Comparison of ENCODE assay signal across 30 cellular contexts in genomic region chr4:111045992-111046391, GRCh38.
DNase-seq lines count a peak whose midpoint lies in the region; TF ChIP-seq lines count a peak whose summit lies in the region.
"Had no signal": no experiment of that assay in that cellular context is flagged by ENCODE, and none has a peak within 500 bp of the region (broad histone marks: within the 10 kb centered on the region; RNA-seq: fewer than 3 reads in every experiment).

No MANE protein-coding gene starts in this region.

- peaks cover 46% of the 10 kb centered on the region for H3K9me3 Mint-ChIP-seq in mesothelial cell of epicardium

- H3K4me1 Mint-ChIP-seq in mesothelial cell of epicardium, result peaks cover 26% of the 10 kb centered on the region
- H3K4me1 Mint-ChIP-seq: activated CD8-positive, alpha-beta memory T cell treated with anti-CD3 and anti-CD28 coated beads, Interleukin-2, amount 10 ng/mL, durations not matched to agents 7 days and 5 days; central memory CD8-positive, alpha-beta T cell; stimulated activated naive B cell treated with anti-CD40 and anti-IgM and Interleukin-4, amounts not matched to agents 10 μg/mL and 1 μg/mL and 100 μg/mL, for 72 hours had no signal

- H3K27me3 Mint-ChIP-seq in mesothelial cell of epicardium (ENCODE audit: low read depth), result no peaks in the 10 kb centered on the region
- H3K27me3 Mint-ChIP-seq: activated CD8-positive, alpha-beta memory T cell treated with anti-CD3 and anti-CD28 coated beads, Interleukin-2, amount 10 ng/mL, durations not matched to agents 7 days and 5 days; central memory CD8-positive, alpha-beta T cell; dendritic cell treated with granulocyte-macrophage colony-stimulating factor and Interleukin-4, amounts not matched to agents 40 ng/mL and 50 ng/mL, for 4 days; natural killer cell treated with Interleukin-12 subunit alpha and Interleukin-12 subunit beta and Interleukin-15 and Interleukin-18, amount 100 ng/mL, for 72 hours; stimulated activated naive B cell treated with anti-CD40 and anti-IgM and Interleukin-4, amounts not matched to agents 10 μg/mL and 1 μg/mL and 100 μg/mL, for 72 hours had no signal

- H3K27ac Mint-ChIP-seq in mesothelial cell of epicardium, result no peak overlapping the region
- H3K27ac Mint-ChIP-seq: activated CD8-positive, alpha-beta memory T cell treated with anti-CD3 and anti-CD28 coated beads, Interleukin-2, amount 10 ng/mL, durations not matched to agents 7 days and 5 days; activated T-cell treated with anti-CD3 and anti-CD28 coated beads, Interleukin-2, amount 50 U/mL, for 72 hours; dendritic cell treated with granulocyte-macrophage colony-stimulating factor and Interleukin-4, amounts not matched to agents 40 ng/mL and 50 ng/mL, for 4 days; natural killer cell treated with Interleukin-12 subunit alpha and Interleukin-12 subunit beta and Interleukin-15 and Interleukin-18, amount 100 ng/mL, for 72 hours; stimulated activated naive B cell treated with anti-CD40 and anti-IgM and Interleukin-4, amounts not matched to agents 10 μg/mL and 1 μg/mL and 100 μg/mL, for 72 hours had no signal

- in situ Hi-C loops in astrocyte of the spinal cord (cut with HindIII; ENCODE audit: low sequenced_read_pairs), result no loop called here

- no peaks in the 10 kb centered on the region for H3K4me1 ChIP-seq in ascending aorta
- H3K4me1 ChIP-seq: upper lobe of left lung had no signal

- H3K9me3 ChIP-seq in ascending aorta, result no peaks in the 10 kb centered on the region
- H3K9me3 ChIP-seq: mucosa of descending colon had no signal

- intact Hi-C loops in ascending aorta (cut with DNase I), result no loop called here

- H3K4me3 Mint-ChIP-seq in mesothelial cell of epicardium, result no peak overlapping the region
- H3K4me3 Mint-ChIP-seq: activated CD8-positive, alpha-beta memory T cell treated with anti-CD3 and anti-CD28 coated beads, Interleukin-2, amount 10 ng/mL, durations not matched to agents 7 days and 5 days; activated T-cell treated with anti-CD3 and anti-CD28 coated beads, Interleukin-2, amount 50 U/mL, for 72 hours; central memory CD8-positive, alpha-beta T cell; dendritic cell treated with granulocyte-macrophage colony-stimulating factor and Interleukin-4, amounts not matched to agents 40 ng/mL and 50 ng/mL, for 4 days; natural killer cell treated with Interleukin-12 subunit alpha and Interleukin-12 subunit beta and Interleukin-15 and Interleukin-18, amount 100 ng/mL, for 72 hours; stimulated activated naive B cell treated with anti-CD40 and anti-IgM and Interleukin-4, amounts not matched to agents 10 μg/mL and 1 μg/mL and 100 μg/mL, for 72 hours had no signal

- no peaks in the 10 kb centered on the region for H3K36me3 ChIP-seq in ascending aorta
- H3K36me3 ChIP-seq: upper lobe of left lung had no signal

- TF ChIP-seq CTCF in astrocyte of the spinal cord (IDR thresholded peaks at IDR 0.05; ENCODE audit: low read depth, low read length) (peak; percentile 5), mesothelial cell of epicardium (IDR thresholded peaks at IDR 0.05; ENCODE audit: unreplicated experiment) (peak; percentile 50), ascending aorta (IDR thresholded peaks at IDR 0.05) (no peak)

- H3K4me3 ChIP-seq in astrocyte of the spinal cord (ENCODE audit: low read depth, low read length), result no peak overlapping the region
- no peak overlapping the region for H3K4me3 ChIP-seq in ascending aorta
- H3K4me3 ChIP-seq: GM23248, lung, mucosa of descending colon, SK-N-MC, skin epidermis, upper lobe of left lung had no signal

- peak; percentile 12 for DNase-seq in ELR (ENCODE audit: low read depth)
- DNase-seq in HT-29 (ENCODE audit: low spot score), result peak; percentile 36
- no peak for DNase-seq in astrocyte of the spinal cord (ENCODE audit: low read depth, low spot score)
- no peak for DNase-seq in mesothelial cell of epicardium (ENCODE audit: low spot score in 2 of 2, unreplicated experiment in 2 of 2)
- DNase-seq in ascending aorta (ENCODE audit: low spot score in 2 of 2), result no peak
- DNase-seq in NCI-H1694 treated with DMSO at 0.1 percent for 48 hours (lab: John Stamatoyannopoulos, UW), result no peak
- DNase-seq in germinal center (ENCODE audit: low spot score), result no peak
- DNase-seq in cerebellar cortex (ENCODE audit: low spot score), result no peak
- DNase-seq: activated CD4-positive, alpha-beta T cell treated with anti-CD3 and anti-CD28 coated beads, Interleukin-2, amount 50 U/mL, for 4 hours; activated CD8-positive, alpha-beta memory T cell treated with anti-CD3 and anti-CD28 coated beads, Interleukin-2, amount 10 ng/mL, durations not matched to agents 7 days and 5 days; activated T-cell treated with anti-CD3 and anti-CD28 coated beads, Interleukin-2, amount 50 U/mL, for 72 hours; COR-L47; DMS79; GF-D8; GM23248; hippocampal formation; Karpas-422; left cardiac atrium; mucosa of descending colon; NCI-H1436 treated with DMSO at 0.1 percent for 48 hours; stimulated activated naive B cell treated with anti-CD40 and anti-IgM and Interleukin-4, amounts not matched to agents 10 μg/mL and 1 μg/mL and 100 μg/mL, for 72 hours; T-helper 1 cell; upper lobe of left lung had no signal

- no peaks in the 10 kb centered on the region for H3K27me3 ChIP-seq in ascending aorta
- H3K27me3 ChIP-seq: upper lobe of left lung had no signal

- H3K36me3 Mint-ChIP-seq in mesothelial cell of epicardium, result peaks cover 4% of the 10 kb centered on the region
- H3K36me3 Mint-ChIP-seq: activated CD8-positive, alpha-beta memory T cell treated with anti-CD3 and anti-CD28 coated beads, Interleukin-2, amount 10 ng/mL, durations not matched to agents 7 days and 5 days; stimulated activated naive B cell treated with anti-CD40 and anti-IgM and Interleukin-4, amounts not matched to agents 10 μg/mL and 1 μg/mL and 100 μg/mL, for 72 hours had no signal

- no peak overlapping the region for H3K27ac ChIP-seq in ascending aorta
- H3K27ac ChIP-seq: C4-2B, GM23248, SK-N-MC, skin epidermis, upper lobe of left lung had no signal

Comparison
In these comparisons a context has a peak if more than half of its experiments do, and no peak if none do; other contexts are left out.
1. DNase-seq: peak in ELR (single experiment) and HT-29 (single experiment); none in astrocyte of the spinal cord (single experiment), mesothelial cell of epicardium (0 of 2), ascending aorta (0 of 2), NCI-H1694 treated with DMSO at 0.1 percent for 48 hours (single experiment), germinal center (single experiment) and cerebellar cortex (single experiment).
2. CTCF ChIP-seq: peak in astrocyte of the spinal cord (single experiment) and mesothelial cell of epicardium (single experiment); none in ascending aorta (0 of 3).